ENCODE assay signal across 16 cellular contexts in genomic region chr1:167926486-167926997, GRCh38. TPM values are rescaled to one million over a fixed set of nuclear protein-coding genes. Genes with fewer than 3 reads are reported as not detected.
DNase-seq lines count a peak whose midpoint lies in the region; FAIRE-seq and TF ChIP-seq lines count a peak whose summit lies in the region.
"Had no signal": no experiment of that assay in that cellular context is flagged by ENCODE, and none has a peak within 500 bp of the region (broad histone marks: within the 10 kb centered on the region; RNA-seq: fewer than 3 reads in every experiment).

No MANE protein-coding gene starts in this region.

- H3K9me3 ChIP-seq in HEK293 (ENCODE audit: control insufficient read depth, insufficient read depth, low read depth, low read length) (no peaks in the 10 kb centered on the region), SK-N-MC (ENCODE audit: low read depth, low read length) (no peaks in the 10 kb centered on the region), small intestine (ENCODE audit: control insufficient read depth, low read depth) (no peaks in the 10 kb centered on the region)

- H3K36me3 Mint-ChIP-seq in activated naive CD4-positive, alpha-beta T cell treated with anti-CD3 and anti-CD28 coated beads, Interleukin-2, amount 10 ng/mL, durations not matched to agents 7 days and 5 days = peaks cover 4% of the 10 kb centered on the region
- H3K36me3 Mint-ChIP-seq: mesothelial cell of epicardium had no signal

- H3K36me3 ChIP-seq in HEK293 (ENCODE audit: control insufficient read depth in 2 of 2, insufficient read depth in 1 of 2, low read length in 2 of 2) = no peaks in the 10 kb centered on the region
- no peaks in the 10 kb centered on the region for H3K36me3 ChIP-seq in SK-N-MC (ENCODE audit: insufficient read depth, low read length)
- no peaks in the 10 kb centered on the region for H3K36me3 ChIP-seq in kidney epithelial cell (ENCODE audit: control insufficient read depth, insufficient read depth, low read length)
- peaks cover 0 to 3% of the 10 kb centered on the region in 2 donors for H3K36me3 ChIP-seq in small intestine (ENCODE audit: control insufficient read depth in 2 of 2, insufficient read depth in 2 of 2, low read length in 2 of 2)

- H3K27ac Mint-ChIP-seq in activated naive CD4-positive, alpha-beta T cell treated with anti-CD3 and anti-CD28 coated beads, Interleukin-2, amount 10 ng/mL, durations not matched to agents 7 days and 5 days = no peak overlapping the region
- H3K27ac Mint-ChIP-seq: activated naive CD4-positive, alpha-beta T cell treated with anti-CD3 and anti-CD28 coated beads, Interleukin-2, amount 50 U/mL, for 24 hours; mesothelial cell of epicardium had no signal

- 21 to 61% (median 25%) methylated on average over 6 of the region's 6 CpGs for WGBS in small intestine, 3 donors

- POLR2A ChIA-PET in HEK293 (lab: Yijun Ruan, JAX) = interaction anchor here (0.5 to 3.7 kb wide), 3 partner anchors 10 to 210 kb away, joined by 3 to 37 read pairs (median 5); partner anchors contain the start of genes DCAF6 and MPC2

- H3K27me3 Mint-ChIP-seq in activated naive CD4-positive, alpha-beta T cell treated with anti-CD3 and anti-CD28 coated beads, Interleukin-2, amount 10 ng/mL, durations not matched to agents 7 days and 5 days = no peaks in the 10 kb centered on the region
- H3K27me3 Mint-ChIP-seq: activated naive CD4-positive, alpha-beta T cell treated with anti-CD3 and anti-CD28 coated beads, Interleukin-2, amount 50 U/mL, for 24 hours had no signal

- no peak for FAIRE-seq in small intestine (lab: Jason Lieb, UNC)

- H3K4me3 Mint-ChIP-seq in activated naive CD4-positive, alpha-beta T cell treated with anti-CD3 and anti-CD28 coated beads, Interleukin-2, amount 10 ng/mL, durations not matched to agents 7 days and 5 days = no peak overlapping the region
- H3K4me3 Mint-ChIP-seq: activated naive CD4-positive, alpha-beta T cell treated with anti-CD3 and anti-CD28 coated beads, Interleukin-2, amount 50 U/mL, for 24 hours; mesothelial cell of epicardium had no signal

- peaks cover 17% of the 10 kb centered on the region for H3K4me1 ChIP-seq in HEK293 (ENCODE audit: control insufficient read depth, insufficient read depth, low read length)
- H3K4me1 ChIP-seq in small intestine (ENCODE audit: control insufficient read depth in 2 of 2, insufficient read depth in 1 of 2, low read depth in 1 of 2, low read length in 1 of 2) = peaks cover 1 to 5% of the 10 kb centered on the region in 2 donors

- no peak for DNase-seq in SK-N-MC (ENCODE audit: low read depth, low spot score)
- DNase-seq in kidney epithelial cell (ENCODE audit: low read depth) = no peak
- peak; percentile 91 for DNase-seq in small intestine
- DNase-seq in activated naive CD4-positive, alpha-beta T cell treated with anti-CD3 and anti-CD28 coated beads, Interleukin-2, amount 10 ng/mL, durations not matched to agents 7 days and 5 days = no peak
- no peak for DNase-seq in stimulated activated CD4-positive, alpha-beta T cell treated with anti-CD3 and anti-CD28 coated beads, Interleukin-2, amount 100 ng/mL, for 24 hours
- no peak for DNase-seq in retina
- DNase-seq: activated CD4-positive, CD25-positive, alpha-beta regulatory T cell; C1 segment of cervical spinal cord; effector CD8-positive, alpha-beta T cell; foreskin keratinocyte; GM23248; Kasumi-1; NCI-H524 treated with DMSO at 0.1 percent for 48 hours had no signal

- H3K4me1 Mint-ChIP-seq in activated naive CD4-positive, alpha-beta T cell treated with anti-CD3 and anti-CD28 coated beads, Interleukin-2, amount 10 ng/mL, durations not matched to agents 7 days and 5 days = peaks cover 2% of the 10 kb centered on the region

- TF ChIP-seq CTCF in HEK293 (tag by site-specific recombination; IDR thresholded peaks at IDR 0.05) (peak; percentile 70), kidney epithelial cell (IDR thresholded peaks at IDR 0.05; ENCODE audit: insufficient read depth, low read length, poor library complexity, severe bottlenecking) (peak; percentile 35)

- H3K27ac ChIP-seq in HEK293 (ENCODE audit: extremely low read depth, low read depth, low read length) (peak overlapping the region; percentile 58), SK-N-MC (peak overlapping the region; percentile 47; the same call in 1 of the 2 replicates), small intestine (ENCODE audit: low read depth in 1 of 2, low read length in 1 of 2) (peak overlapping the region in 1 of 2 donors; percentile 38)
- H3K27ac ChIP-seq: foreskin keratinocyte, GM23248 had no signal

- H3K4me3 ChIP-seq in HEK293 (ENCODE audit: low read depth, low read length) (no peak overlapping the region), SK-N-MC (no peak overlapping the region), kidney epithelial cell (ENCODE audit: low read depth, low read length) (no peak overlapping the region), small intestine (ENCODE audit: low read depth in 1 of 2, low read length in 2 of 2) (no peak overlapping the region)
- H3K4me3 ChIP-seq: GM23248 had no signal

- CTCF ChIA-PET in HEK293 (lab: Yijun Ruan, JAX) = interaction anchor here (0.8 to 1.6 kb wide), 2 partner anchors 8 to 156 kb away, joined by 6 to 7 read pairs; no protein-coding TSS in a partner anchor
- CTCF ChIA-PET in activated naive CD4-positive, alpha-beta T cell treated with anti-CD3 and anti-CD28 coated beads, Interleukin-2, amount 10 ng/mL, durations not matched to agents 7 days and 5 days (lab: Charles Lee) = no interaction called here

- peak overlapping the region; percentile 29 for H3K9ac ChIP-seq in SK-N-MC (ENCODE audit: insufficient read length)
- H3K9ac ChIP-seq: GM23248 had no signal

- no peaks in the 10 kb centered on the region for H3K9me3 Mint-ChIP-seq in activated naive CD4-positive, alpha-beta T cell treated with anti-CD3 and anti-CD28 coated beads, Interleukin-2, amount 10 ng/mL, durations not matched to agents 7 days and 5 days
- H3K9me3 Mint-ChIP-seq: activated naive CD4-positive, alpha-beta T cell treated with anti-CD3 and anti-CD28 coated beads, Interleukin-2, amount 50 U/mL, for 24 hours; mesothelial cell of epicardium had no signal

- H3K27me3 ChIP-seq in kidney epithelial cell (ENCODE audit: control insufficient read depth, insufficient read depth, low read length) (no peaks in the 10 kb centered on the region), small intestine (ENCODE audit: control insufficient read depth in 2 of 2, insufficient read depth in 2 of 2, low read length in 2 of 2) (no peaks in the 10 kb centered on the region)
- H3K27me3 ChIP-seq: foreskin keratinocyte had no signal

TF ChIP-seq in HEK293, 187 proteins besides CTCF, POLR2A, EP300 and RAD21 (continues in another document):
- TF ChIP-seq BCL11B (tag by site-specific recombination; IDR thresholded peaks at IDR 0.05; ENCODE audit: low read depth) = no peak
- TF ChIP-seq ZNF174 (tag by site-specific recombination; IDR thresholded peaks at IDR 0.05) = no peak
- TF ChIP-seq ZNF785 (tag by site-specific recombination; IDR thresholded peaks at IDR 0.05) = no peak
- no peak for TF ChIP-seq TCF7L2 (IDR thresholded peaks at IDR 0.05; ENCODE audit: borderline replicate concordance, low read depth, low read length)
- 0 out of 2 replicates have a peak, but pooled peaks have one; percentile 26 for TF ChIP-seq BCL11A (tag by site-specific recombination; IDR thresholded peaks at IDR 0.05; ENCODE audit: low read depth)
- no peak for TF ChIP-seq KLF9 (tag by site-specific recombination; IDR thresholded peaks at IDR 0.05; ENCODE audit: low read depth)
- TF ChIP-seq YY1 (tag by site-specific recombination; IDR thresholded peaks at IDR 0.05) = no peak
- peak; percentile 73; the same call in 1 of the 2 replicates for TF ChIP-seq ZNF629 (tag by site-specific recombination; IDR thresholded peaks at IDR 0.05)
- TF ChIP-seq ZNF747 (tag by site-specific recombination; IDR thresholded peaks at IDR 0.05) = no peak
- TF ChIP-seq ZNF555 (tag by site-specific recombination; conservative IDR thresholded peaks at IDR 0.05) = no peak
- no peak for TF ChIP-seq ZBTB6 (tag by site-specific recombination; IDR thresholded peaks at IDR 0.05)
- peak; percentile 31; the same call in 1 of the 2 replicates for TF ChIP-seq ZNF549 (tag by site-specific recombination; IDR thresholded peaks at IDR 0.05)
- no peak for TF ChIP-seq ZNF488 (tag by site-specific recombination; IDR thresholded peaks at IDR 0.05)
- no peak for TF ChIP-seq ZSCAN16 (tag by site-specific recombination; IDR thresholded peaks at IDR 0.05)
- no peak for TF ChIP-seq ZNF585B (tag by site-specific recombination; IDR thresholded peaks at IDR 0.05)
- TF ChIP-seq KLF1 (tag by site-specific recombination; IDR thresholded peaks at IDR 0.05) = no peak
- no peak for TF ChIP-seq ZNF133 (tag by site-specific recombination; IDR thresholded peaks at IDR 0.05)

RNA-seq across cellular contexts. Expression of gene DCAF6, which starts 9.9 kb away (rescaled TPM):
- total RNA-seq in kidney epithelial cell = 24.7 and 27.2 TPM in 2 replicates
- 10 to 100 TPM; 28.9 to 42.3 (median 28.9) TPM for polyA plus RNA-seq in small intestine

RNA-seq across cellular contexts. Expression of gene MPC2, which starts 10.3 kb away (rescaled TPM):
- total RNA-seq in kidney epithelial cell = 15.4 and 18.6 TPM in 2 replicates
- 100 to 1,000 TPM; 140 to 185 (median 154) TPM for polyA plus RNA-seq in small intestine

RNA-seq across cellular contexts. Expression of gene ADCY10, which starts 12.6 kb away (rescaled TPM):
- not detected in 2 replicates for total RNA-seq in kidney epithelial cell
- 1 to 10 TPM in 1 of 3 donors, under 1 TPM in 1, not detected in 1; 0.15 to 1.1 TPM for polyA plus RNA-seq in small intestine
